Comparison of ENCODE assay signal across 12 cellular contexts in genomic region chr7:21617916-21618390, GRCh38.
A peak's percentile ranks its signal among the peaks of the same experiment; 100 is the strongest.
DNase-seq lines count a peak whose midpoint lies in the region; ATAC-seq, FAIRE-seq and TF ChIP-seq lines count a peak whose summit lies in the region.
"Had no signal": no experiment of that assay in that cellular context is flagged by ENCODE, and none has a peak within 500 bp of the region (broad histone marks: within the 10 kb centered on the region; RNA-seq: fewer than 3 reads in every experiment).

No MANE protein-coding gene starts in this region.

- H3K36me3 Mint-ChIP-seq in astrocyte (ENCODE audit: low read depth, unreplicated experiment): no peaks in the 10 kb centered on the region
- H3K36me3 Mint-ChIP-seq in activated naive CD4-positive, alpha-beta T cell treated with anti-CD3 and anti-CD28 coated beads, Interleukin-2, amount 50 U/mL, for 72 hours: no peaks in the 10 kb centered on the region

- TF ChIP-seq CTCF in astrocyte (IDR thresholded peaks at IDR 0.05; ENCODE audit: insufficient read depth, low read depth, low read length) (no peak), keratinocyte (optimal IDR thresholded peaks at IDR 0.05 in 1 of 3, IDR thresholded peaks at IDR 0.05 in 1 of 3, conservative IDR thresholded peaks at IDR 0.05 in 1 of 3; ENCODE audit: extremely low read depth in 1 of 3, insufficient read depth in 2 of 3, low read length in 3 of 3) (no peak), tibial artery (IDR thresholded peaks at IDR 0.05) (no peak)

- no peak for ATAC-seq in activated naive CD4-positive, alpha-beta T cell treated with anti-CD3 and anti-CD28 coated beads, Interleukin-2, amount 50 U/mL, for 72 hours
- ATAC-seq: K562; naive thymus-derived CD4-positive, alpha-beta T cell had no signal

- peaks cover 11% of the 10 kb centered on the region for H3K4me1 Mint-ChIP-seq in astrocyte (ENCODE audit: low read depth, unreplicated experiment)
- H3K4me1 Mint-ChIP-seq: naive thymus-derived CD4-positive, alpha-beta T cell had no signal

- no peaks in the 10 kb centered on the region for H3K27me3 Mint-ChIP-seq in astrocyte (ENCODE audit: low read depth, unreplicated experiment)

- H3K4me3 Mint-ChIP-seq in astrocyte (ENCODE audit: unreplicated experiment): no peak overlapping the region
- H3K4me3 Mint-ChIP-seq: naive thymus-derived CD4-positive, alpha-beta T cell had no signal

- H3K27me3 ChIP-seq in astrocyte (ENCODE audit: insufficient read depth, low read length) (no peaks in the 10 kb centered on the region), keratinocyte (ENCODE audit: control insufficient read depth, extremely low read depth, insufficient read depth, low read length) (no peaks in the 10 kb centered on the region), tibial artery (no peaks in the 10 kb centered on the region)

- no peaks in the 10 kb centered on the region for H3K9me1 ChIP-seq in keratinocyte (ENCODE audit: control insufficient read depth, extremely low read depth, insufficient read depth, low read length)

- H3K79me2 ChIP-seq in astrocyte (ENCODE audit: insufficient read depth, low read length) (no peaks in the 10 kb centered on the region), keratinocyte (ENCODE audit: control insufficient read depth, insufficient read depth, low read length) (no peaks in the 10 kb centered on the region)

- no peak overlapping the region for H2AFZ ChIP-seq in astrocyte (ENCODE audit: low read depth, low read length)
- no peak overlapping the region for H2AFZ ChIP-seq in keratinocyte (ENCODE audit: control insufficient read depth, low read length)

- no peak overlapping the region for H3K27ac Mint-ChIP-seq in astrocyte (ENCODE audit: unreplicated experiment)
- H3K27ac Mint-ChIP-seq in activated naive CD4-positive, alpha-beta T cell treated with anti-CD3 and anti-CD28 coated beads, Interleukin-2, amount 50 U/mL, for 72 hours: no peak overlapping the region
- H3K27ac Mint-ChIP-seq: naive thymus-derived CD4-positive, alpha-beta T cell had no signal

- H3K4me3 ChIP-seq in astrocyte (ENCODE audit: insufficient read depth, low read depth, low read length): no peak overlapping the region
- H3K4me3 ChIP-seq in keratinocyte (ENCODE audit: control insufficient read depth in 2 of 3, extremely low read depth in 1 of 3, insufficient read depth in 2 of 3, low read depth in 1 of 3, low read length in 3 of 3): no peak overlapping the region
- no peak overlapping the region for H3K4me3 ChIP-seq in tibial artery
- H3K4me3 ChIP-seq: K562 had no signal

- FAIRE-seq in astrocyte (lab: Jason Lieb, UNC) (no peak), keratinocyte (lab: Jason Lieb, UNC) (peak; percentile 9)
- FAIRE-seq: endometrium, K562 had no signal

- no peaks in the 10 kb centered on the region for H3K36me3 ChIP-seq in astrocyte (ENCODE audit: insufficient read depth, low read length)
- no peaks in the 10 kb centered on the region for H3K36me3 ChIP-seq in keratinocyte (ENCODE audit: control insufficient read depth in 2 of 2, extremely low read depth in 1 of 2, insufficient read depth in 2 of 2, low read length in 2 of 2)
- no peaks in the 10 kb centered on the region for H3K36me3 ChIP-seq in tibial artery

- H3K9me3 ChIP-seq in astrocyte (ENCODE audit: insufficient read depth, low read depth, low read length) (no peaks in the 10 kb centered on the region), keratinocyte (ENCODE audit: control insufficient read depth, low read depth, low read length) (no peaks in the 10 kb centered on the region), tibial artery (no peaks in the 10 kb centered on the region)

- H3K27ac ChIP-seq in astrocyte (ENCODE audit: low read depth, low read length): peak overlapping the region; percentile 68
- no peak overlapping the region for H3K27ac ChIP-seq in keratinocyte (ENCODE audit: control insufficient read depth, insufficient read depth, low read length)
- no peak overlapping the region for H3K27ac ChIP-seq in tibial artery

- H3K4me1 ChIP-seq in astrocyte (ENCODE audit: insufficient read depth, low read length): peaks cover 13% of the 10 kb centered on the region
- H3K4me1 ChIP-seq in keratinocyte (ENCODE audit: control insufficient read depth, extremely low read depth, insufficient read depth, low read length): peaks cover 18% of the 10 kb centered on the region
- H3K4me1 ChIP-seq in tibial artery: peaks cover 0 to 5% (median 0%) of the 10 kb centered on the region in 4 donors

- no peak overlapping the region for H3K9ac ChIP-seq in astrocyte (ENCODE audit: low read length)
- no peak overlapping the region for H3K9ac ChIP-seq in keratinocyte (ENCODE audit: control insufficient read depth, extremely low read depth, insufficient read depth, low read length)

- no peaks in the 10 kb centered on the region for H3K9me3 Mint-ChIP-seq in astrocyte (ENCODE audit: unreplicated experiment)
- no peaks in the 10 kb centered on the region for H3K9me3 Mint-ChIP-seq in activated naive CD4-positive, alpha-beta T cell treated with anti-CD3 and anti-CD28 coated beads, Interleukin-2, amount 50 U/mL, for 72 hours

- intact Hi-C loops in tibial artery (cut with DNase I; ENCODE audit: low total_unique reads): no loop called here

- H4K20me1 ChIP-seq in astrocyte (ENCODE audit: insufficient read depth, low read length) (no peaks in the 10 kb centered on the region), keratinocyte (ENCODE audit: control insufficient read depth, extremely low read depth, insufficient read depth, low read length) (no peaks in the 10 kb centered on the region)

- H3K4me2 ChIP-seq in astrocyte (ENCODE audit: low read length) (peak overlapping the region; percentile 45), keratinocyte (ENCODE audit: control insufficient read depth, extremely low read depth, insufficient read depth, low read depth, low read length) (peak overlapping the region; percentile 17)

- DNase-seq in HPDE6-E6E7 (ENCODE audit: extremely low spot score) (peak; percentile 32), astrocyte (ENCODE audit: low read depth) (peak; percentile 67), keratinocyte (ENCODE audit: low read depth, low spot score) (no peak), tibial artery (peak; percentile 67 to 77), NCI-H128 (lab: John Stamatoyannopoulos, UW; ENCODE audit: unreplicated experiment) (no peak), HuH-7.5 (ENCODE audit: low spot score) (no peak)
- DNase-seq in activated CD4-positive, alpha-beta T cell treated with anti-CD3 and anti-CD28 coated beads, Interleukin-2, amount 50 U/mL, for 4 hours: no peak
- DNase-seq in activated naive CD4-positive, alpha-beta T cell treated with anti-CD3 and anti-CD28 coated beads, Interleukin-2, amount 50 U/mL, for 72 hours (ENCODE audit: low spot score in 2 of 2): no peak
- DNase-seq: H7; naive thymus-derived CD4-positive, alpha-beta T cell had no signal

- dilution Hi-C loops in keratinocyte (cut with MboI; ENCODE audit: extremely low pct_ligation_motif_present, low sequenced_read_pairs): no loop called here

Comparison
In these comparisons a context has a peak if more than half of its experiments do, and no peak if none do; other contexts are left out.
1. DNase-seq: peak in HPDE6-E6E7 (single experiment), astrocyte (single experiment) and tibial artery (2 of 2); none in keratinocyte (single experiment), activated CD4-positive, alpha-beta T cell treated with anti-CD3 and anti-CD28 coated beads, Interleukin-2, amount 50 U/mL, for 4 hours (0 of 2), activated naive CD4-positive, alpha-beta T cell treated with anti-CD3 and anti-CD28 coated beads, Interleukin-2, amount 50 U/mL, for 72 hours (0 of 2), NCI-H128 (single experiment) and HuH-7.5 (single experiment).